Comparison of ENCODE assay signal across 23 cellular contexts in the genomic region with DNA sequence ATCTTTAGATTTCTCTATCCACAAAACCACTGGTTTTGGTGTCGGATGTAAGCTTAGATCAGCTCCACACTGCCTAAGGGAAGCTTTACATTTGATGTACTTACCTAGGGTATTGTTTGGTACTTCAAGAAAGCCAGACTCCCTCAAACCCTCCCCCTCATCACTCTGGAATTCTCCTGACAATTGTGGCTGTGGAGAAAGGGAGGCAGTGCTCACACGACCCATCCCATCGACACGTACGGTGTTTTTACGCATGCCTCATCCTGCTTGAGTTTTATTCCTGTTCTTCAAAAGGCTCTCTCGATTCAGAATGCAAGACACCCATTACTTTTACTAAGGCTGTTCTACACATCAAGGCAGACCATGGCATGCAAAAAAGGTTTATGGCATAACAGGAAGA.
"Had no signal": no experiment of that assay in that cellular context is flagged by ENCODE, and none has a peak within 500 bp of the region (broad histone marks: within the 10 kb centered on the region; RNA-seq: fewer than 3 reads in every experiment).

No MANE protein-coding gene starts in this region.

- H3K27ac ChIP-seq: epithelial cell of prostate, left ventricle myocardium inferior, neutrophil, parathyroid adenoma, right lobe of liver, tibial nerve, vagina, VCaP had no signal

- H3K79me2 ChIP-seq: parathyroid adenoma had no signal

- H3K4me3 ChIP-seq: left ventricle myocardium inferior, mucosa of descending colon, right lobe of liver, tibial nerve, vagina had no signal

- H3K27ac Mint-ChIP-seq: activated naive CD8-positive, alpha-beta T cell; activated T-helper 1 cell treated with anti-CD3 and anti-CD28 coated beads, Interleukin-12 subunit alpha, Interleukin-12 subunit beta, Interleukin-2, Interleukin-4 antibody, amounts not matched to agents 30 ng/mL and 10 ng/mL and 1 ng/mL, durations not matched to agents 14 hours and 24 hours and 36 hours; effector memory CD8-positive, alpha-beta T cell; stimulated activated naive CD8-positive, alpha-beta T cell treated with anti-CD3 and anti-CD28 coated beads, Interleukin-15, Interleukin-2, amounts not matched to agents 100 ng/mL and 50 ng/mL, for 24 hours; T-helper 17 cell had no signal

- H3K36me3 Mint-ChIP-seq: activated naive CD8-positive, alpha-beta T cell; naive B cell had no signal

- H3K9me3 Mint-ChIP-seq: activated T-helper 1 cell treated with anti-CD3 and anti-CD28 coated beads, Interleukin-12 subunit alpha, Interleukin-12 subunit beta, Interleukin-2, Interleukin-4 antibody, amounts not matched to agents 30 ng/mL and 10 ng/mL and 1 ng/mL, durations not matched to agents 14 hours and 24 hours and 36 hours; effector memory CD8-positive, alpha-beta T cell; stimulated activated naive CD8-positive, alpha-beta T cell treated with anti-CD3 and anti-CD28 coated beads, Interleukin-15, Interleukin-2, amounts not matched to agents 100 ng/mL and 50 ng/mL, for 24 hours had no signal

- H3K27me3 ChIP-seq: right lobe of liver, tibial nerve, vagina had no signal

- H3K4me1 Mint-ChIP-seq: naive B cell had no signal

- H3K9me3 ChIP-seq: left ventricle myocardium inferior, mucosa of descending colon, neutrophil, right lobe of liver, tibial nerve, vagina had no signal

- DNase-seq: activated CD4-positive, alpha-beta T cell treated with anti-CD3 and anti-CD28 coated beads for 1 hour; dermis blood vessel endothelial cell; effector memory CD8-positive, alpha-beta T cell; glutamatergic neuron; hippocampal formation; kidney glomerular epithelial cell; left ventricle myocardium inferior; mucosa of descending colon; naive B cell; right lobe of liver; small intestine; stimulated activated CD4-positive, alpha-beta T cell treated with anti-CD3 and anti-CD28 coated beads, Interleukin-15, amount 100 ng/mL, for 24 hours; stimulated activated CD4-positive, alpha-beta T cell treated with anti-CD3 and anti-CD28 coated beads, Interleukin-2, amount 100 ng/mL, for 48 hours; T-helper 17 cell had no signal

- H2AFZ ChIP-seq: parathyroid adenoma had no signal

- H3K36me3 ChIP-seq: left ventricle myocardium inferior, neutrophil, right lobe of liver, tibial nerve, vagina had no signal

- ATAC-seq: effector memory CD8-positive, alpha-beta T cell; mucosa of descending colon; right lobe of liver; T-helper 17 cell had no signal

- H3K4me3 Mint-ChIP-seq: activated naive CD8-positive, alpha-beta T cell; activated T-helper 1 cell treated with anti-CD3 and anti-CD28 coated beads, Interleukin-12 subunit alpha, Interleukin-12 subunit beta, Interleukin-2, Interleukin-4 antibody, amounts not matched to agents 30 ng/mL and 10 ng/mL and 1 ng/mL, durations not matched to agents 14 hours and 24 hours and 36 hours; effector memory CD8-positive, alpha-beta T cell; naive B cell; stimulated activated naive CD8-positive, alpha-beta T cell treated with anti-CD3 and anti-CD28 coated beads, Interleukin-15, Interleukin-2, amounts not matched to agents 100 ng/mL and 50 ng/mL, for 24 hours; T-helper 17 cell had no signal

- H3K9ac ChIP-seq: parathyroid adenoma had no signal

- H3K4me1 ChIP-seq: parathyroid adenoma, right lobe of liver, tibial nerve, vagina had no signal
